21 cellular contexts compared by ENCODE assay signal in the genomic region with DNA sequence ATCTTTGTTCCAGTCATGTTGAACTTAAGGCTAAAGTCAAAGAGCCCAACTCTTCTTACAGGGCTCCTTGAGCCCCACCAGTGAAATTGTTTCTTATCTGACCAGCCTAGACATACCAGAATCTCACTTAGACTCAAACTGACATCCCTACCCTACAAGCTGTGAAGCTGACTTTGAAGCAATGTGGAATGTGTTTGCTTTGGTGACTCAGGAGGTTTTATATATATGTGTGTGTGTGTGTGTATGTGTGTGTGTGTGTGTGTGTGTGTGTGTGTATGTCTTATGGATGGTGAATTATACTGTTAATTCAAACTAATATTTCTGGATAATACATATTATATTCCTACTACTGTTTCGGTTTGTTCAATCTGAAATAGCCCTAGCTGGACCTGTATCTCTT.
DNase-seq lines count a peak whose midpoint lies in the region; ATAC-seq, FAIRE-seq and TF ChIP-seq lines count a peak whose summit lies in the region.
"Had no signal": no experiment of that assay in that cellular context is flagged by ENCODE, and none has a peak within 500 bp of the region (broad histone marks: within the 10 kb centered on the region; RNA-seq: fewer than 3 reads in every experiment).

No MANE protein-coding gene starts in this region.

- TF ChIP-seq EP300 in H1 (IDR thresholded peaks at IDR 0.05; ENCODE audit: borderline replicate concordance in 1 of 2, low read depth in 2 of 2, low read length in 2 of 2): no peak

- H4K91ac ChIP-seq in IMR-90 (ENCODE audit: insufficient read depth, low read depth, low read length) (no peak overlapping the region), H1 (replicated peaks; ENCODE audit: insufficient read length, low read length) (no peak overlapping the region)

- no peak overlapping the region for H2BK5ac ChIP-seq in IMR-90 (ENCODE audit: low read depth, low read length, poor library complexity, severe bottlenecking)
- no peak overlapping the region for H2BK5ac ChIP-seq in H1 (ENCODE audit: low read depth, low read length)
- no peak overlapping the region for H2BK5ac ChIP-seq in mesendoderm (ENCODE audit: low read length)

- dilution Hi-C loops in IMR-90 (cut with HindIII; ENCODE audit: low sequenced_read_pairs, unreplicated experiment): no loop called here

- H3K14ac ChIP-seq in IMR-90 (replicated peaks; ENCODE audit: low read depth, low read length) (no peak overlapping the region), H1 (ENCODE audit: insufficient read length) (no peak overlapping the region)

- H2AFZ ChIP-seq in IMR-90 (replicated peaks; ENCODE audit: low read length, poor library complexity): no peak overlapping the region
- H2AFZ ChIP-seq in H1 (ENCODE audit: low read length): no peak overlapping the region

- H3K4ac ChIP-seq in IMR-90 (ENCODE audit: low read depth, low read length) (no peak overlapping the region), H1 (replicated peaks; ENCODE audit: insufficient read length, low read depth, low read length) (no peak overlapping the region), mesendoderm (ENCODE audit: low read depth, low read length) (no peak overlapping the region)

- H2BK12ac ChIP-seq in H1 (ENCODE audit: low read depth, low read length): no peak overlapping the region; the same call in 1 of the 2 replicates

- H3K79me2 ChIP-seq in H1 (ENCODE audit: control insufficient read depth in 1 of 2, insufficient read depth in 2 of 2, low read length in 2 of 2) (peaks cover 2 to 3% of the 10 kb centered on the region in 2 experiments; a peak in 1 of 4 replicates), mesendoderm (ENCODE audit: control insufficient read depth, insufficient read depth, low read length) (no peaks in the 10 kb centered on the region)

- H3K4me3 ChIP-seq in IMR-90 (ENCODE audit: insufficient read depth, low read depth, low read length) (no peak overlapping the region), H1 (ENCODE audit: extremely low read depth in 1 of 4, insufficient read depth in 2 of 4, low read depth in 3 of 4, low read length in 4 of 4) (no peak overlapping the region), mesendoderm (ENCODE audit: low read length) (no peak overlapping the region), gastrocnemius medialis (no peak overlapping the region)
- H3K4me3 ChIP-seq: left ventricle myocardium inferior, MG63, SJSA1, thyroid gland had no signal

- no peaks in the 10 kb centered on the region for H3K27me3 ChIP-seq in IMR-90 (ENCODE audit: control insufficient read depth, insufficient read depth, low read length)
- no peaks in the 10 kb centered on the region for H3K27me3 ChIP-seq in H1 (replicated peaks in 1 of 4; ENCODE audit: control insufficient read depth in 3 of 4, extremely low read depth in 1 of 4, insufficient read depth in 3 of 4, low read length in 3 of 4)
- H3K27me3 ChIP-seq in mesendoderm (ENCODE audit: insufficient read depth, low read length, poor library complexity): no peaks in the 10 kb centered on the region
- no peaks in the 10 kb centered on the region for H3K27me3 ChIP-seq in gastrocnemius medialis
- H3K27me3 ChIP-seq: MG63, SJSA1, thyroid gland had no signal

- no peak overlapping the region for H2AK5ac ChIP-seq in IMR-90 (ENCODE audit: low read depth, low read length)
- 0 out of 2 replicates have a peak overlapping the region, but pooled peaks have one; percentile 31 for H2AK5ac ChIP-seq in H1 (ENCODE audit: low read depth, low read length)
- H2AK5ac ChIP-seq in mesendoderm (ENCODE audit: low read length): no peak overlapping the region

- TF ChIP-seq CTCF in IMR-90 (conservative IDR thresholded peaks at IDR 0.05; ENCODE audit: low read depth, low read length) (no peak), H1 (IDR thresholded peaks at IDR 0.05; ENCODE audit: control extremely low read depth in 1 of 3, insufficient read depth in 1 of 3, low read depth in 1 of 3, low read length in 3 of 3) (no peak), gastrocnemius medialis (IDR thresholded peaks at IDR 0.05 in 4 of 5, conservative IDR thresholded peaks at IDR 0.05 in 1 of 5) (no peak)

- no peak overlapping the region for H3K4me2 ChIP-seq in IMR-90 (ENCODE audit: low read depth, low read length)
- no peak overlapping the region for H3K4me2 ChIP-seq in H1 (ENCODE audit: insufficient read depth in 1 of 2, low read depth in 2 of 2, low read length in 2 of 2)
- no peak overlapping the region for H3K4me2 ChIP-seq in mesendoderm (ENCODE audit: low read length)

- H3K27ac ChIP-seq in IMR-90 (ENCODE audit: insufficient read depth, low read length) (no peak overlapping the region), H1 (ENCODE audit: low read depth, low read length) (no peak overlapping the region), mesendoderm (ENCODE audit: low read depth, low read length) (no peak overlapping the region), gastrocnemius medialis (no peak overlapping the region)
- H3K27ac ChIP-seq: left ventricle myocardium inferior, SJSA1, thyroid gland had no signal

- peak; percentile 71 for ATAC-seq in IMR-90 (ENCODE audit: low read depth)
- no peak for ATAC-seq in gastrocnemius medialis
- ATAC-seq: T-helper 17 cell had no signal

- WGBS in IMR-90 (ENCODE audit: extremely low coverage in 2 of 2, insufficient read length in 1 of 2), 2 experiments: no CpG with 5 or more reads among the region's 1 CpG
- WGBS in H1 (ENCODE audit: extremely low coverage in 1 of 2, insufficient coverage in 1 of 2, insufficient read length in 1 of 2, insufficient replicate concordance in 2 of 2, low coverage in 1 of 2, low lambda C conversion rate in 2 of 2, missing lambda C conversion rate in 1 of 2), 2 experiments: 85% methylated on average over 1 of the region's 1 CpG; no CpG with 5 or more reads in 1 of the 2 experiments
- WGBS in mesendoderm (ENCODE audit: extremely low coverage, insufficient coverage, low lambda C conversion rate): no CpG with 5 or more reads among the region's 1 CpG

- H4K8ac ChIP-seq in IMR-90 (ENCODE audit: low read depth in 2 of 2, low read length in 2 of 2) (no peak overlapping the region), H1 (ENCODE audit: extremely low read depth, insufficient read depth, low read length) (no peak overlapping the region), mesendoderm (ENCODE audit: low read depth, low read length) (no peak overlapping the region)

- no peaks in the 10 kb centered on the region for H3K9me1 ChIP-seq in IMR-90 (ENCODE audit: insufficient read depth, low read length)

- H3K79me1 ChIP-seq in IMR-90 (ENCODE audit: low read depth in 1 of 2, low read length in 2 of 2): no peaks in the 10 kb centered on the region; a peak in 1 of 4 replicates
- H3K79me1 ChIP-seq in H1 (ENCODE audit: low read depth, low read length): no peaks in the 10 kb centered on the region
- no peaks in the 10 kb centered on the region for H3K79me1 ChIP-seq in mesendoderm (ENCODE audit: low read length)

- no peaks in the 10 kb centered on the region for H3K4me1 ChIP-seq in IMR-90 (ENCODE audit: control insufficient read depth, insufficient read depth, low read length)
- H3K4me1 ChIP-seq in H1 (replicated peaks in 1 of 4; ENCODE audit: control insufficient read depth in 3 of 4, insufficient read depth in 4 of 4, low read length in 3 of 4): peaks cover 4 to 26% (median 13%) of the 10 kb centered on the region in 4 experiments; a peak in 6 of 7 replicates
- H3K4me1 ChIP-seq in mesendoderm (ENCODE audit: control insufficient read depth, low read depth, low read length): peaks cover 5% of the 10 kb centered on the region
- H3K4me1 ChIP-seq in gastrocnemius medialis: no peaks in the 10 kb centered on the region
- H3K4me1 ChIP-seq: left ventricle myocardium inferior, SJSA1, thyroid gland had no signal

- H3K23ac ChIP-seq in IMR-90 (ENCODE audit: low read depth, low read length) (no peak overlapping the region), H1 (ENCODE audit: insufficient read length) (no peak overlapping the region), mesendoderm (ENCODE audit: low read length) (no peak overlapping the region)

- H2BK120ac ChIP-seq in IMR-90 (ENCODE audit: low read depth, low read length): no peak overlapping the region
- no peak overlapping the region for H2BK120ac ChIP-seq in H1 (replicated peaks; ENCODE audit: low read depth, low read length)
- H2BK120ac ChIP-seq in mesendoderm (ENCODE audit: low read depth, low read length): no peak overlapping the region

- POLR2A ChIA-PET in IMR-90 (lab: Charles Lee; ENCODE audit: unreplicated experiment): no interaction called here
- POLR2A ChIA-PET in H1 (lab: Charles Lee; ENCODE audit: partially characterized antibody): interaction anchor here (1.5 kb wide), 3 partner anchors 9 to 40 kb away, joined by 3 to 4 read pairs (median 3); no protein-coding TSS in a partner anchor

- H2BK15ac ChIP-seq in IMR-90 (ENCODE audit: low read depth, low read length): no peak overlapping the region
- no peak overlapping the region for H2BK15ac ChIP-seq in H1 (ENCODE audit: low read length)
- no peak overlapping the region for H2BK15ac ChIP-seq in mesendoderm (replicated peaks; ENCODE audit: low read depth)

- no peaks in the 10 kb centered on the region for H3K23me2 ChIP-seq in H1 (ENCODE audit: low read depth, low read length)

- no peaks in the 10 kb centered on the region for H3K36me3 ChIP-seq in IMR-90 (ENCODE audit: control insufficient read depth, insufficient read depth, low read length)
- no peaks in the 10 kb centered on the region for H3K36me3 ChIP-seq in H1 (ENCODE audit: control insufficient read depth in 2 of 4, insufficient read depth in 4 of 4, low read length in 3 of 4)
- H3K36me3 ChIP-seq in mesendoderm (ENCODE audit: control insufficient read depth, insufficient read depth, low read length): no peaks in the 10 kb centered on the region
- no peaks in the 10 kb centered on the region for H3K36me3 ChIP-seq in gastrocnemius medialis
- H3K36me3 ChIP-seq: left ventricle myocardium inferior, MG63, SJSA1, thyroid gland had no signal

- in situ Hi-C loops in IMR-90 (cut with MboI; ENCODE audit: low sequenced_read_pairs) (no loop called here), gastrocnemius medialis (cut with MboI; ENCODE audit: low sequenced_read_pairs in 4 of 4) (no loop called here)

- H4K20me1 ChIP-seq in IMR-90 (ENCODE audit: insufficient read depth, low read length) (no peaks in the 10 kb centered on the region), H1 (replicated peaks in 1 of 2; ENCODE audit: control insufficient read depth in 1 of 2, insufficient read depth in 2 of 2, low read length in 2 of 2) (no peaks in the 10 kb centered on the region)

- BruUV-seq in IMR-90 (replicated peaks; lab: Mats Ljungman, UMichigan): no TSS peak

- TF ChIP-seq POLR2A in IMR-90 (IDR thresholded peaks at IDR 0.05; ENCODE audit: low read depth, low read length) (no peak), H1 (IDR thresholded peaks at IDR 0.05; ENCODE audit: control extremely low read depth in 1 of 2, low read depth in 2 of 2, low read length in 2 of 2) (no peak), gastrocnemius medialis (IDR thresholded peaks at IDR 0.05) (no peak)

- no peaks in the 10 kb centered on the region for H3K9me3 ChIP-seq in IMR-90 (ENCODE audit: control insufficient read depth, insufficient read depth, low read length)
- H3K9me3 ChIP-seq in H1 (ENCODE audit: insufficient read depth in 2 of 2, low read depth in 1 of 2, low read length in 1 of 2): no peaks in the 10 kb centered on the region
- no peaks in the 10 kb centered on the region for H3K9me3 ChIP-seq in gastrocnemius medialis
- H3K9me3 ChIP-seq: left ventricle myocardium inferior, MG63, SJSA1, thyroid gland had no signal

- H3K9ac ChIP-seq in IMR-90 (ENCODE audit: low read depth, low read length) (no peak overlapping the region), H1 (replicated peaks in 1 of 4; ENCODE audit: extremely low read depth in 1 of 4, low read depth in 3 of 4, low read length in 3 of 4) (no peak overlapping the region), mesendoderm (ENCODE audit: low read length) (no peak overlapping the region)

- CTCF ChIA-PET in IMR-90 (lab: Yijun Ruan, JAX) (no interaction called here), H1 (lab: Charles Lee; ENCODE audit: partially characterized antibody) (interaction anchor here (1.2 to 2.1 kb wide), 3 partner anchors 36 to 239 kb away, joined by 3 to 7 read pairs (median 5); no protein-coding TSS in a partner anchor)

- H3K56ac ChIP-seq in IMR-90 (ENCODE audit: extremely low read depth, insufficient read depth, low read length) (no peak overlapping the region), H1 (replicated peaks; ENCODE audit: insufficient read length, low read depth, low read length) (no peak overlapping the region), mesendoderm (ENCODE audit: low read length) (no peak overlapping the region)

- no peak for TF ChIP-seq RAD21 in IMR-90 (IDR thresholded peaks at IDR 0.05; ENCODE audit: low read length)
- TF ChIP-seq RAD21 in H1 (IDR thresholded peaks at IDR 0.05 in 1 of 2, conservative IDR thresholded peaks at IDR 0.05 in 1 of 2; ENCODE audit: low read depth in 2 of 2, low read length in 2 of 2): no peak

- no peak overlapping the region for H3K18ac ChIP-seq in IMR-90 (ENCODE audit: low read depth, low read length)
- H3K18ac ChIP-seq in H1 (ENCODE audit: extremely low read depth, low read length): no peak overlapping the region; the same call in 1 of the 2 replicates
- H3K18ac ChIP-seq in mesendoderm (ENCODE audit: low read length): no peak overlapping the region

- intact Hi-C loops in IMR-90 (cut with micrococcal nuclease): no loop called here
- intact Hi-C loops in gastrocnemius medialis (cut with DNase I; ENCODE audit: low total_unique reads): no loop called here

- H2AK9ac ChIP-seq in IMR-90 (replicated peaks; ENCODE audit: low read depth, low read length, poor library complexity): no peak overlapping the region

- H4K5ac ChIP-seq in IMR-90 (ENCODE audit: low read depth, low read length) (no peak overlapping the region), H1 (ENCODE audit: insufficient read length, low read depth, low read length) (no peak overlapping the region), mesendoderm (ENCODE audit: low read length) (no peak overlapping the region)

- H2BK20ac ChIP-seq in IMR-90 (ENCODE audit: low read depth, low read length) (no peak overlapping the region), H1 (ENCODE audit: low read length) (no peak overlapping the region)

- FAIRE-seq in H1 (lab: Jason Lieb, UNC): peak; percentile 7

- peak; percentile 46 for DNase-seq in EH (ENCODE audit: low read depth)
- DNase-seq in IMR-90: peak; percentile 54
- DNase-seq in H1 (ENCODE audit: low read depth in 1 of 2, low spot score in 2 of 2): no peak
- DNase-seq in mesendoderm: peak; percentile 49
- DNase-seq in NCI-H1417 (lab: John Stamatoyannopoulos, UW): no peak
- no peak for DNase-seq in hypothalamus (lab: John Stamatoyannopoulos, UW)
- no peak for DNase-seq in NCI-H1436 (lab: John Stamatoyannopoulos, UW)
- no peak for DNase-seq in gastrocnemius medialis
- DNase-seq: activated CD4-positive, alpha-beta T cell treated with anti-CD3 and anti-CD28 coated beads, Interleukin-2, amount 50 U/mL, for 1 hour; activated naive CD8-positive, alpha-beta T cell treated with anti-CD3 and anti-CD28 coated beads, Interleukin-2, amount 10 ng/mL, durations not matched to agents 7 days and 5 days; AML-193; CD8-positive, alpha-beta memory T cell; left ventricle myocardium inferior; MG63; NCI-H1694 treated with DMSO at 0.1 percent for 48 hours; NCI-H774; nephron progenitor cell; stimulated activated naive CD4-positive, alpha-beta T cell treated with Interleukin-2 at 50 U/mL for 16 hours; T-helper 17 cell; thyroid gland had no signal

Comparison
In these comparisons a context has a peak if more than half of its experiments do, and no peak if none do; other contexts are left out.
1. DNase-seq: peak in EH (single experiment), IMR-90 (single experiment) and mesendoderm (single experiment); none in H1 (0 of 2), NCI-H1417 (0 of 3), hypothalamus (0 of 51), NCI-H1436 (single experiment) and gastrocnemius medialis (0 of 2).